Comparison of ENCODE assay signal across 17 cellular contexts in the genomic region with DNA sequence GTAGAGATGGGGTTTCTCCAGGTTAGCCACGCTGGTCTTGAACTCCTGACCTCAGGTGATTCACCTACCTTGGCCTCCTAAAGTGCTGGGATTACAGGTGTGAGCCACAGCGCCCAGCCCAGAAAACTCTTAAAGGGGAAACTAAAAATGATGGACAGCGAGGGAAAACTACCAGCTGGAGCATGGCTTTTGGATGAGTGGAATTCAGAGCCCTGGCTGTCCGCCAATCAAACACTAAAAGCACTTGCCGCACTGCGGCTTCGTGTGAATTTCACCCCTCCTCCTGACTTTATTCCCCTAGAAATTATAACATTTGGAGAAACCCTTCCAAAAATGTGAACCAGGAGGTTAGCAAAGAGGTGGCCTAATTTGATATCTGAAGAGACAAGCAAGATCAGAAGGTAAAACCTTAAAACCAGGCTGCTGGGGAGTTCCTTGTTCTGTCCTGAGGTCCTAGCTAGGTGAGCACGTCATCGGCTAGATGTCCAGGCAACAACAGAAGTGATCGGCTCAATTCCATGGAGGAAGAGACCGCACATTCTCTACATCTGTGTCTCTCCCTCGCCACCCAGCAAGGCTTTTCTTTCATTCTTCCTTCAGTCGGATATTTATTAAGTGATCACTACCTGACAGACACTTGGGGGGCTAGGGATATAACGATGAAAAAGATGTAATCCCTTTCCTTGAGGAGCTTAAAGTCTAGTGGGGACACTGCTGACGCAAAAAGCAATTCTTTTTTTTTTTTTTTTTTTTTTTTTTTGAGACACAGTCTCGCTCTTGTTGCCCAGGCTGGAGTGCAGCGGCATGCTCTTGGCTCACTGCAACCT. TPM values are rescaled to one million over a fixed set of nuclear protein-coding genes. Genes with fewer than 3 reads are reported as not detected.
A peak's percentile ranks its signal among the peaks of the same experiment; 100 is the strongest.
DNase-seq lines count a peak whose midpoint lies in the region; ATAC-seq and TF ChIP-seq lines count a peak whose summit lies in the region.
"Had no signal": no experiment of that assay in that cellular context is flagged by ENCODE, and none has a peak within 500 bp of the region (broad histone marks: within the 10 kb centered on the region; RNA-seq: fewer than 3 reads in every experiment).

No MANE protein-coding gene starts in this region.

- peaks cover 8% of the 10 kb centered on the region for H3K4me1 Mint-ChIP-seq in activated naive CD4-positive, alpha-beta T cell treated with anti-CD3 and anti-CD28 coated beads for 36 hours (ENCODE audit: low read depth)
- H3K4me1 Mint-ChIP-seq: activated CD4-positive, alpha-beta T cell treated with anti-CD3 and anti-CD28 coated beads, Interleukin-2, amount 10 ng/mL, durations not matched to agents 24 days and 14 days had no signal

- no peaks in the 10 kb centered on the region for H3K36me3 ChIP-seq in osteoblast (ENCODE audit: insufficient read depth, low read length)
- H3K36me3 ChIP-seq: uterus had no signal

- no peaks in the 10 kb centered on the region for H3K9me3 Mint-ChIP-seq in activated naive CD4-positive, alpha-beta T cell treated with anti-CD3 and anti-CD28 coated beads for 36 hours
- H3K9me3 Mint-ChIP-seq: activated CD4-positive, alpha-beta T cell treated with anti-CD3 and anti-CD28 coated beads, Interleukin-2, amount 10 ng/mL, durations not matched to agents 24 days and 14 days had no signal

- TF ChIP-seq CTCF in osteoblast (IDR thresholded peaks at IDR 0.05; ENCODE audit: extremely low read depth, low read depth, low read length) = no peak

- no peak overlapping the region for H3K27ac Mint-ChIP-seq in activated naive CD4-positive, alpha-beta T cell treated with anti-CD3 and anti-CD28 coated beads for 36 hours
- H3K27ac Mint-ChIP-seq: activated CD4-positive, alpha-beta T cell treated with anti-CD3 and anti-CD28 coated beads, Interleukin-2, amount 10 ng/mL, durations not matched to agents 24 days and 14 days had no signal

- intact Hi-C loops in activated naive CD4-positive, alpha-beta T cell treated with anti-CD3 and anti-CD28 coated beads for 36 hours (cut with micrococcal nuclease) = no loop called here

- H3K4me3 Mint-ChIP-seq in activated naive CD4-positive, alpha-beta T cell treated with anti-CD3 and anti-CD28 coated beads for 36 hours = no peak overlapping the region
- H3K4me3 Mint-ChIP-seq: activated CD4-positive, alpha-beta T cell treated with anti-CD3 and anti-CD28 coated beads, Interleukin-2, amount 10 ng/mL, durations not matched to agents 24 days and 14 days had no signal

- no peaks in the 10 kb centered on the region for H3K27me3 ChIP-seq in osteoblast (ENCODE audit: insufficient read depth, low read length)
- H3K27me3 ChIP-seq: uterus had no signal

- CTCF ChIA-PET in activated naive CD4-positive, alpha-beta T cell treated with anti-CD3 and anti-CD28 coated beads for 36 hours (lab: Charles Lee) = interaction anchor here (0.6 to 1.2 kb wide), 2 partner anchors 14 to 82 kb away, joined by 3 read pairs; no protein-coding TSS in a partner anchor

- DNase-seq in NCI-H1092 treated with DMSO at 0.1 percent for 48 hours (lab: John Stamatoyannopoulos, UW) (peak; percentile 14), NCI-H1092 (lab: John Stamatoyannopoulos, UW) (no peak), NCI-H1105 (lab: John Stamatoyannopoulos, UW) (peak; percentile 20), astrocyte of the hippocampus (ENCODE audit: low read depth, low spot score) (peak; percentile 33), osteoblast (ENCODE audit: insufficient read length, low spot score, missing footprints) (peak; percentile 64), NCI-H510A treated with DMSO at 0.1 percent for 48 hours (lab: John Stamatoyannopoulos, UW) (no peak)
- no peak for DNase-seq in activated naive CD4-positive, alpha-beta T cell treated with anti-CD3 and anti-CD28 coated beads for 36 hours
- DNase-seq: activated CD4-positive, alpha-beta T cell treated with anti-CD3 and anti-CD28 coated beads, Interleukin-2, amount 10 ng/mL, durations not matched to agents 24 days and 14 days; KBM-7; NK-92 treated with Interleukin-12 subunit alpha and Interleukin-12 subunit beta, amount 100 ng/mL, for 24 hours; T-helper 1 cell; uterus had no signal

- H3K9me3 ChIP-seq in osteoblast (ENCODE audit: low read depth, low read length) = no peaks in the 10 kb centered on the region
- H3K9me3 ChIP-seq: uterus had no signal

- H3K79me2 ChIP-seq in osteoblast (ENCODE audit: insufficient read depth, low read length) = no peaks in the 10 kb centered on the region

- peaks cover 20% of the 10 kb centered on the region for H3K4me1 ChIP-seq in osteoblast (ENCODE audit: insufficient read depth, low read length)
- H3K4me1 ChIP-seq: uterus had no signal

- H2AFZ ChIP-seq in osteoblast (ENCODE audit: low read length) = no peak overlapping the region

- H3K4me2 ChIP-seq in osteoblast (ENCODE audit: insufficient read depth, low read length) = no peak overlapping the region

- ATAC-seq in HG02973 (IDR thresholded peaks at IDR 0.05; ENCODE audit: unreplicated experiment) = no peak
- ATAC-seq: left lobe of liver had no signal

- H3K27ac ChIP-seq in osteoblast (ENCODE audit: low read depth, low read length) = no peak overlapping the region
- H3K27ac ChIP-seq: C4-2B, uterus had no signal

- no peaks in the 10 kb centered on the region for H4K20me1 ChIP-seq in osteoblast (ENCODE audit: insufficient read depth, low read length)

- no peak overlapping the region for H3K4me3 ChIP-seq in osteoblast (ENCODE audit: insufficient read depth, low read length)
- H3K4me3 ChIP-seq: uterus had no signal

- H3K36me3 Mint-ChIP-seq in activated naive CD4-positive, alpha-beta T cell treated with anti-CD3 and anti-CD28 coated beads for 36 hours (ENCODE audit: low read depth) = no peaks in the 10 kb centered on the region

- peaks cover 2% of the 10 kb centered on the region for H3K27me3 Mint-ChIP-seq in activated naive CD4-positive, alpha-beta T cell treated with anti-CD3 and anti-CD28 coated beads for 36 hours (ENCODE audit: low read depth)

RNA-seq across cellular contexts. Expression of gene TM4SF19, which starts 1.7 kb away (rescaled TPM):
- 0.36 and 0.59 TPM in 2 replicates for total RNA-seq in osteoblast
- not detected for total RNA-seq in activated naive CD4-positive, alpha-beta T cell treated with anti-CD3 and anti-CD28 coated beads for 36 hours
- total RNA-seq: A673; activated CD4-positive, alpha-beta T cell treated with anti-CD3 and anti-CD28 coated beads, Interleukin-2, amount 10 ng/mL, durations not matched to agents 24 days and 14 days; left lobe of liver; renal cortical epithelial cell; uterus had no signal

RNA-seq across cellular contexts. Expression of gene DYNLT2B, which starts 18.5 kb away (rescaled TPM):
- total RNA-seq in osteoblast = 10.5 and 10.9 TPM in 2 replicates
- total RNA-seq in activated naive CD4-positive, alpha-beta T cell treated with anti-CD3 and anti-CD28 coated beads for 36 hours = 10 to 100 TPM; 13.3 TPM

RNA-seq across cellular contexts. Expression of gene PCYT1A, which starts 49.0 kb away (rescaled TPM):
- 84.6 and 86.1 TPM in 2 replicates for total RNA-seq in osteoblast
- 10 to 100 TPM; 27.4 to 28.4 TPM for total RNA-seq in activated naive CD4-positive, alpha-beta T cell treated with anti-CD3 and anti-CD28 coated beads for 36 hours

Comparison
In these comparisons a context has a peak if more than half of its experiments do, and no peak if none do; other contexts are left out.
1. DNase-seq: peak in NCI-H1092 treated with DMSO at 0.1 percent for 48 hours (single experiment), NCI-H1105 (single experiment), astrocyte of the hippocampus (single experiment) and osteoblast (single experiment); none in NCI-H1092 (single experiment), activated naive CD4-positive, alpha-beta T cell treated with anti-CD3 and anti-CD28 coated beads for 36 hours (single experiment) and NCI-H510A treated with DMSO at 0.1 percent for 48 hours (single experiment).